ENCODE assay signal across 1 cellular context in the genomic region with DNA sequence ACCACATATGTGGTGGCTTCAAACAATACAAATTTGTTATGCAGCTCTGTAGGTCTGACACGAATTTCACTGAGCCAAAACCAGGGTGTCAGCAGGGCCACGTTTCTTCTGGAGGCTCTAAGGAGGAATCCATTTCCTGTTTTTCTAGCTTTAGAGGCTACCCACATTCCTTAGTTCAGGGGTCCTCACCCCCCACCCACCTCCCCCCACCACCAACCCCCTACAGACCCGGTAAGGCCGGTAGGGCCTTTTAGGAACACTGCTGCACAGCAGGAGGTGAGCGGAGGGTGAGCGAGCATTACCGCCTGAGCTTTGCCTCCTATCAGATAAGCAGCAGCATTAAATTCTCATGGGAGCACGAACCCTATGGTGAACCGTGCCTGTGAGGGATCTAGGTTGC.
TF ChIP-seq lines count a peak whose summit lies in the region.

No MANE protein-coding gene starts in this region.

TF ChIP-seq in H1, 55 proteins besides CTCF, POLR2A, EP300 and RAD21:
- no peak for TF ChIP-seq BRCA1 (IDR thresholded peaks at IDR 0.05; ENCODE audit: low read depth, low read length)
- no peak for TF ChIP-seq ATF3 (IDR thresholded peaks at IDR 0.05; ENCODE audit: insufficient read depth, low read depth, low read length)
- no peak for TF ChIP-seq SIN3A (conservative IDR thresholded peaks at IDR 0.05 in 1 of 2, IDR thresholded peaks at IDR 0.05 in 1 of 2; ENCODE audit: low read depth in 1 of 2, low read length in 2 of 2)
- no peak for TF ChIP-seq HDAC6 (IDR thresholded peaks at IDR 0.05; ENCODE audit: low read depth, low read length)
- TF ChIP-seq CBX8 (IDR thresholded peaks at IDR 0.05; ENCODE audit: borderline replicate concordance, low read depth, low read length): no peak
- TF ChIP-seq TAF1 (IDR thresholded peaks at IDR 0.05; ENCODE audit: low read depth, low read length): no peak
